Comparison of ENCODE assay signal across 1 cellular context in the genomic region with DNA sequence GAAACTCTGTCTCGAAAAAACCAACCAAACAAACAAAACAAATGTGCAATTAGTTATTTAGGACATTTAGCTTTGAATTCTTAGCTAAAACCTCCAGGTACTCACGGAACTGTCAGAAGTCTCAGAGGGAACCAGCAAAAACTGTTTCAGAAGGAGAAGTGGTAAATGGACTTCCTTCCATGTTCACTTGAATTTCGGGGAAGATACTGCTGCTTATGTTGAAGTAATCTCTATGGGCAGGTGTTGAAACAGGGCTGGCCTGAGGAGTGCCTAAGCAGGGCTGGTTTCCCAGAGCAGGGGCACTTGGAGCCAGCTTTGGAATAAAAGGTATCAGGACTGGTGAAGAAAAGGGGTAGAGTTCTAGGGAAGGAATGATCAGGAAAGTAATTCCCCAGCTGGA.
TF ChIP-seq lines count a peak whose summit lies in the region.

No MANE protein-coding gene starts in this region.

TF ChIP-seq in GM12878, 131 proteins besides CTCF, POLR2A, EP300 and RAD21:
- TF ChIP-seq NKRF (conservative IDR thresholded peaks at IDR 0.05): no peak
- TF ChIP-seq, protein P1, sequence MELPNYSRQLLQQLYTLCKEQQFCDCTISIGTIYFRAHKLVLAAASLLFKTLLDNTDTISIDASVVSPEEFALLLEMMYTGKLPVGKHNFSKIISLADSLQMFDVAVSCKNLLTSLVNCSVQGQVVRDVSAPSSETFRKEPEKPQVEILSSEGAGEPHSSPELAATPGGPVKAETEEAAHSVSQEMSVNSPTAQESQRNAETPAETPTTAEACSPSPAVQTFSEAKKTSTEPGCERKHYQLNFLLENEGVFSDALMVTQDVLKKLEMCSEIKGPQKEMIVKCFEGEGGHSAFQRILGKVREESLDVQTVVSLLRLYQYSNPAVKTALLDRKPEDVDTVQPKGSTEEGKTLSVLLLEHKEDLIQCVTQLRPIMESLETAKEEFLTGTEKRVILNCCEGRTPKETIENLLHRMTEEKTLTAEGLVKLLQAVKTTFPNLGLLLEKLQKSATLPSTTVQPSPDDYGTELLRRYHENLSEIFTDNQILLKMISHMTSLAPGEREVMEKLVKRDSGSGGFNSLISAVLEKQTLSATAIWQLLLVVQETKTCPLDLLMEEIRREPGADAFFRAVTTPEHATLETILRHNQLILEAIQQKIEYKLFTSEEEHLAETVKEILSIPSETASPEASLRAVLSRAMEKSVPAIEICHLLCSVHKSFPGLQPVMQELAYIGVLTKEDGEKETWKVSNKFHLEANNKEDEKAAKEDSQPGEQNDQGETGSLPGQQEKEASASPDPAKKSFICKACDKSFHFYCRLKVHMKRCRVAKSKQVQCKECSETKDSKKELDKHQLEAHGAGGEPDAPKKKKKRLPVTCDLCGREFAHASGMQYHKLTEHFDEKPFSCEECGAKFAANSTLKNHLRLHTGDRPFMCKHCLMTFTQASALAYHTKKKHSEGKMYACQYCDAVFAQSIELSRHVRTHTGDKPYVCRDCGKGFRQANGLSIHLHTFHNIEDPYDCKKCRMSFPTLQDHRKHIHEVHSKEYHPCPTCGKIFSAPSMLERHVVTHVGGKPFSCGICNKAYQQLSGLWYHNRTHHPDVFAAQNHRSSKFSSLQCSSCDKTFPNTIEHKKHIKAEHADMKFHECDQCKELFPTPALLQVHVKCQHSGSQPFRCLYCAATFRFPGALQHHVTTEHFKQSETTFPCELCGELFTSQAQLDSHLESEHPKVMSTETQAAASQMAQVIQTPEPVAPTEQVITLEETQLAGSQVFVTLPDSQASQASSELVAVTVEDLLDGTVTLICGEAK (IDR thresholded peaks at IDR 0.05; ENCODE audit: borderline replicate concordance): no peak
- no peak for TF ChIP-seq MYB (IDR thresholded peaks at IDR 0.05; ENCODE audit: borderline replicate concordance, low read depth, low read length)
TF ChIP-seq in GM12878: peak in this region for 0.
